In the genomic region with DNA sequence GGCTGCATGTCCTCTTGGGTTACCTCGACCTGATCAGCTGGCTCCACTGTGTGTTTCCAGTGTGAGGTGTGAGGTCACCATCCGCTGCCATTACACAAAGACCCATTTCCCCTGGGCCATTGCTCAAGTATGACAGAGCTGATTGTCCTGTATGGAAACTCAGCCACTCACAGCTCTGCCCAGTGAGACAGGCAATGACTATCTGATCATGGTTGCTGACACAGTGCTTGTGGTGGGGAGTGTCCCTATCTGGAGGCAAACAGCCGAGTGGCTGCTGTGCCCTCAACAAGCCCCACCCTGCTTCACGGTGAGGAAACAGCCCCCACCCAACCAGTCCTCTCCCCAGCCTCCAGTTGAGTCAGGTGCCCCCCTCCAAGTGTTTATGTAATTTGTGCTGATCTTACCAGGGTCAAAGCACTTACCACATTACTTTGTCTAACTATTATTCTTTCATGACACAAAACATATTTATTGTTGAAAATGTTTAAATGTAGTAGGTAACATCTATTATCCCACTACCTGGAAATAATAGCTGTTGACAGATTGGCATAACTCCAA, we compare ENCODE assay signal across 8 cellular contexts. TPM values are rescaled to one million over a fixed set of nuclear protein-coding genes. Genes with fewer than 3 reads are reported as not detected.
DNase-seq lines count a peak whose midpoint lies in the region; ATAC-seq, FAIRE-seq and TF ChIP-seq lines count a peak whose summit lies in the region.

No MANE protein-coding gene starts in this region.

- H3K27ac ChIP-seq in breast epithelium (peak overlapping the region; percentile 52 to 56), mesenchymal stem cell (ENCODE audit: low read length, poor library complexity, severe bottlenecking) (no peak overlapping the region), upper lobe of right lung (no peak overlapping the region)

- H3K9me3 ChIP-seq in breast epithelium (no peaks in the 10 kb centered on the region), mesenchymal stem cell (ENCODE audit: control insufficient read depth, low read length) (no peaks in the 10 kb centered on the region), upper lobe of right lung (no peaks in the 10 kb centered on the region)

- TF ChIP-seq POLR2A in breast epithelium (IDR thresholded peaks at IDR 0.05) = no peak

- H3K4ac ChIP-seq in mesenchymal stem cell (ENCODE audit: low read depth in 1 of 2, low read length in 2 of 2) = no peak overlapping the region

- ATAC-seq in upper lobe of right lung = peak; percentile 81

- no peak overlapping the region for H3K27ac Mint-ChIP-seq in MCF 10A (ENCODE audit: low read depth, unreplicated experiment)

- no TSS peak for BruUV-seq in MCF 10A (replicated peaks; lab: Mats Ljungman, UMichigan)

- no peak overlapping the region for H2BK120ac ChIP-seq in mesenchymal stem cell (ENCODE audit: low read depth, low read length)

- no peak overlapping the region for H3K23ac ChIP-seq in mesenchymal stem cell (ENCODE audit: low read length in 2 of 2)

- H3K4me2 ChIP-seq in mesenchymal stem cell (ENCODE audit: low read length, poor library complexity, severe bottlenecking) = no peak overlapping the region

- no peaks in the 10 kb centered on the region for H3K79me1 ChIP-seq in mesenchymal stem cell (replicated peaks; ENCODE audit: low read length, poor library complexity, severe bottlenecking)

- peaks cover 8% of the 10 kb centered on the region for H3K4me1 Mint-ChIP-seq in MCF 10A (ENCODE audit: insufficient read depth, unreplicated experiment)

- H4K91ac ChIP-seq in mesenchymal stem cell (ENCODE audit: low read length) = peak overlapping the region; percentile 2

- 65% methylated on average over 3 of the region's 4 CpGs for WGBS in mesenchymal stem cell

- peak in 1 of 2 donors; percentile 45 for DNase-seq in breast epithelium (ENCODE audit: low spot score in 2 of 2)
- DNase-seq in MCF 10A (ENCODE audit: unreplicated experiment) = no peak
- DNase-seq in activated effector memory CD4-positive, alpha-beta T cell treated with anti-CD3 and anti-CD28 coated beads, Interleukin-2, amount 50 U/mL, for 16 hours = peak; percentile 87
- peak; percentile 60 for DNase-seq in mesenchymal stem cell
- no peak for DNase-seq in upper lobe of right lung
- no peak for DNase-seq in HTR-8/SVneo (ENCODE audit: insufficient read length, low spot score)
- no peak for DNase-seq in NCI-H524 treated with DMSO at 0.1 percent for 48 hours (lab: John Stamatoyannopoulos, UW)
- no peak for DNase-seq in 8988T

- FAIRE-seq in HTR-8/SVneo (lab: Jason Lieb, UNC) = no peak

- no peaks in the 10 kb centered on the region for H3K27me3 Mint-ChIP-seq in MCF 10A (ENCODE audit: insufficient read depth, unreplicated experiment)

- H3K36me3 ChIP-seq in breast epithelium (no peaks in the 10 kb centered on the region), mesenchymal stem cell (ENCODE audit: control insufficient read depth in 1 of 2, insufficient read depth in 2 of 2, low read depth in 1 of 2, low read length in 2 of 2) (peaks cover 4 to 13% of the 10 kb centered on the region in 2 experiments), upper lobe of right lung (peaks cover 4% of the 10 kb centered on the region)

- H3K9me3 Mint-ChIP-seq in MCF 10A (ENCODE audit: unreplicated experiment) = no peaks in the 10 kb centered on the region

- H3K4me3 ChIP-seq in breast epithelium = no peak overlapping the region
- no peak overlapping the region for H3K4me3 ChIP-seq in mesenchymal stem cell (ENCODE audit: insufficient read depth in 1 of 2, low read depth in 1 of 2, low read length in 2 of 2)
- no peak overlapping the region for H3K4me3 ChIP-seq in upper lobe of right lung

- no peak overlapping the region for H3K4me3 Mint-ChIP-seq in MCF 10A (ENCODE audit: unreplicated experiment)

- no peak overlapping the region for H4K8ac ChIP-seq in mesenchymal stem cell (ENCODE audit: low read length)

- no peak overlapping the region for H2AK5ac ChIP-seq in mesenchymal stem cell (ENCODE audit: low read length, severe bottlenecking)

- no peak overlapping the region for H2AFZ ChIP-seq in mesenchymal stem cell (ENCODE audit: low read depth, low read length)

- no peak overlapping the region for H3K14ac ChIP-seq in mesenchymal stem cell (ENCODE audit: low read length in 2 of 2)

- peaks cover 0 to 6% of the 10 kb centered on the region in 2 donors for H3K4me1 ChIP-seq in breast epithelium
- H3K4me1 ChIP-seq in mesenchymal stem cell (ENCODE audit: control insufficient read depth, insufficient read depth, low read depth, low read length) = peaks cover 9% of the 10 kb centered on the region
- peaks cover 23% of the 10 kb centered on the region for H3K4me1 ChIP-seq in upper lobe of right lung

- H3K27me3 ChIP-seq in breast epithelium (no peaks in the 10 kb centered on the region), mesenchymal stem cell (ENCODE audit: control insufficient read depth in 1 of 2, insufficient read depth in 1 of 2, low read length in 2 of 2) (no peaks in the 10 kb centered on the region), upper lobe of right lung (no peaks in the 10 kb centered on the region)

- no peak overlapping the region for H2BK12ac ChIP-seq in mesenchymal stem cell (ENCODE audit: low read length in 2 of 2)

- CTCF ChIA-PET in MCF 10A (lab: Yijun Ruan, JAX) = interaction anchor here (0.6 to 0.8 kb wide), 3 partner anchors 11 to 96 kb away, joined by 3 to 5 read pairs (median 3); no protein-coding TSS in a partner anchor

- H2BK5ac ChIP-seq in mesenchymal stem cell (ENCODE audit: low read depth, low read length, poor library complexity, severe bottlenecking) = no peak overlapping the region

- peak overlapping the region in 1 of 2 experiments; percentile 6 for H3K18ac ChIP-seq in mesenchymal stem cell (ENCODE audit: low read depth in 1 of 2, low read length in 2 of 2)

- peaks cover 29% of the 10 kb centered on the region for H3K36me3 Mint-ChIP-seq in MCF 10A (ENCODE audit: insufficient read depth, unreplicated experiment)

- POLR2A ChIA-PET in MCF 10A (lab: Yijun Ruan, JAX) = interaction anchor here (0.7 to 0.8 kb wide), 3 partner anchors 13 to 174 kb away, joined by 3 to 4 read pairs (median 4); no protein-coding TSS in a partner anchor

- TF ChIP-seq CTCF in breast epithelium (IDR thresholded peaks at IDR 0.05) = no peak
- no peak for TF ChIP-seq CTCF in MCF 10A (IDR thresholded peaks at IDR 0.05; ENCODE audit: unreplicated experiment)
- no peak for TF ChIP-seq CTCF in upper lobe of right lung (IDR thresholded peaks at IDR 0.05)

- H2BK15ac ChIP-seq in mesenchymal stem cell (ENCODE audit: low read depth, poor library complexity, severe bottlenecking) = no peak overlapping the region

- H3K9ac ChIP-seq in mesenchymal stem cell (ENCODE audit: low read length) = no peak overlapping the region

- intact Hi-C loops in breast epithelium (cut with DNase I; ENCODE audit: low total_unique reads) (no loop called here), MCF 10A (cut with micrococcal nuclease) (no loop called here), upper lobe of right lung (cut with DNase I) (no loop called here)

RNA-seq across cellular contexts. Expression of a gene that starts 11.7 kb away (rescaled TPM):
- total RNA-seq in breast epithelium (10 to 100 TPM in 2 of 3 donors, 1 to 10 TPM in 1; 2.6 to 45.2 (median 30.2) TPM), MCF 10A (2022) (5.5 and 6.8 TPM in 2 replicates), upper lobe of right lung (71.4 TPM)
- polyA plus RNA-seq in mesenchymal stem cell (2013, experiment 1 of 2) = 29.8 TPM
- 28.9 TPM for polyA plus RNA-seq in mesenchymal stem cell (2013, experiment 2 of 2)

Comparison
In these comparisons a context has a peak if more than half of its experiments do, and no peak if none do; other contexts are left out.
1. DNase-seq: peak in activated effector memory CD4-positive, alpha-beta T cell treated with anti-CD3 and anti-CD28 coated beads, Interleukin-2, amount 50 U/mL, for 16 hours (single experiment) and mesenchymal stem cell (single experiment); none in MCF 10A (single experiment), upper lobe of right lung (single experiment), HTR-8/SVneo (single experiment), NCI-H524 treated with DMSO at 0.1 percent for 48 hours (single experiment) and 8988T (single experiment).
2. H3K27ac ChIP-seq: peak in breast epithelium (2 of 2); none in mesenchymal stem cell (single experiment) and upper lobe of right lung (single experiment).